17 cellular contexts compared by ENCODE assay signal in the genomic region with DNA sequence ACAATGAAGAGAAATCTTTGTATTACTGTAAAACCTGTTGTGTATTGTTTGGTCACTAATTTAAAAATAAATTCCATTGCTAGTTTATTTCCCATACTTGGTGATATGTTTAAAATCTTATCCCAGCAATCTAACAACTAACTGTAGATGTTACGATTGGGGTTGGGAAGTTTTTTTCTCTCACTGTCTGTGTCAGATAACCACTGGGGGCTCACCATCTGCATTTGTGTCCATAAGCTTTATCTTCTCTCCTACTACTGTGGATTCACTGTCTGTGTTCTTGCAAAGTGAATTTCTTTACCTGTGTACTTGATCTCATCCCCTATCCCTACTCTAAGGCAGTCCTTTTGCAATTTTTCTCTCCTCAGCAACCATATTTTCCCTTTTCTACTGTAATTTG.
DNase-seq lines count a peak whose midpoint lies in the region; TF ChIP-seq lines count a peak whose summit lies in the region.
"Had no signal": no experiment of that assay in that cellular context is flagged by ENCODE, and none has a peak within 500 bp of the region (broad histone marks: within the 10 kb centered on the region; RNA-seq: fewer than 3 reads in every experiment).

No MANE protein-coding gene starts in this region.

- no peaks in the 10 kb centered on the region for H4K20me1 ChIP-seq in OCI-LY7 (ENCODE audit: insufficient read depth, low read length)

- DNase-seq in activated naive CD8-positive, alpha-beta T cell treated with anti-CD3 and anti-CD28 coated beads for 36 hours, result no peak
- DNase-seq in OCI-LY7 (ENCODE audit: low spot score) (no peak), endodermal cell (no peak), osteocyte (ENCODE audit: extremely low spot score, unreplicated experiment) (no peak), NCI-H1694 (lab: John Stamatoyannopoulos, UW) (no peak), NCI-H345 (lab: John Stamatoyannopoulos, UW) (no peak)
- DNase-seq: AML-193; CD8-positive, alpha-beta memory T cell; DMS 273 treated with DMSO at 0.1 percent for 48 hours; HCEC 1CT; Kasumi-1; NCI-H1930; NCI-H2171; NCI-H510A; NCI-H82; SHP77 treated with DMSO at 0.1 percent for 48 hours had no signal

- peaks cover 10% of the 10 kb centered on the region for H3K36me3 Mint-ChIP-seq in activated naive CD8-positive, alpha-beta T cell
- peaks cover 28% of the 10 kb centered on the region for H3K36me3 Mint-ChIP-seq in activated naive CD8-positive, alpha-beta T cell treated with anti-CD3 and anti-CD28 coated beads for 36 hours
- H3K36me3 Mint-ChIP-seq in endodermal cell (ENCODE audit: low read depth) (peaks cover 6% of the 10 kb centered on the region), osteocyte (ENCODE audit: unreplicated experiment) (no peaks in the 10 kb centered on the region)

- peak overlapping the region; percentile 64 for H3K27ac Mint-ChIP-seq in activated naive CD8-positive, alpha-beta T cell
- no peak overlapping the region for H3K27ac Mint-ChIP-seq in activated naive CD8-positive, alpha-beta T cell treated with anti-CD3 and anti-CD28 coated beads for 36 hours
- H3K27ac Mint-ChIP-seq in endodermal cell (no peak overlapping the region), osteocyte (ENCODE audit: unreplicated experiment) (no peak overlapping the region)

- peaks cover 73% of the 10 kb centered on the region for H3K4me1 Mint-ChIP-seq in activated naive CD8-positive, alpha-beta T cell (ENCODE audit: low read depth)
- H3K4me1 Mint-ChIP-seq in activated naive CD8-positive, alpha-beta T cell treated with anti-CD3 and anti-CD28 coated beads for 36 hours, result peaks cover 52% of the 10 kb centered on the region
- H3K4me1 Mint-ChIP-seq in endodermal cell, result peaks cover 26% of the 10 kb centered on the region
- peaks cover 4% of the 10 kb centered on the region for H3K4me1 Mint-ChIP-seq in osteocyte (ENCODE audit: unreplicated experiment)

- H3K36me3 ChIP-seq in OCI-LY7 (ENCODE audit: insufficient read depth, low read length) (peaks cover 71% of the 10 kb centered on the region), endodermal cell (ENCODE audit: control insufficient read depth, insufficient read depth, low read length) (no peaks in the 10 kb centered on the region)

- POLR2A ChIA-PET in OCI-LY7 (lab: Charles Lee), result interaction anchor here (0.6 to 1.7 kb wide), 5 partner anchors 10 to 84 kb away, joined by 3 to 5 read pairs (median 3); no protein-coding TSS in a partner anchor

- H2AFZ ChIP-seq in OCI-LY7 (ENCODE audit: low read length), result no peak overlapping the region

- H3K9ac ChIP-seq in endodermal cell (ENCODE audit: extremely low read depth, low read length, poor library complexity, severe bottlenecking), result no peak overlapping the region

- peaks cover 11% of the 10 kb centered on the region; the same call in 1 of the 2 replicates for H3K9me3 ChIP-seq in OCI-LY7 (ENCODE audit: low read length)
- H3K9me3 ChIP-seq in endodermal cell (ENCODE audit: control insufficient read depth, low read length), result no peaks in the 10 kb centered on the region

- CTCF ChIA-PET in OCI-LY7 (lab: Charles Lee; ENCODE audit: unreplicated experiment), result no interaction called here

- H3K9me2 ChIP-seq in OCI-LY7 (ENCODE audit: insufficient read depth, low read length), result no peaks in the 10 kb centered on the region

- H3K27ac ChIP-seq in OCI-LY7 (ENCODE audit: low read depth, low read length, poor library complexity, severe bottlenecking), result no peak overlapping the region
- no peak overlapping the region for H3K27ac ChIP-seq in endodermal cell (ENCODE audit: low read depth, low read length)

- WGBS in endodermal cell (ENCODE audit: insufficient coverage in 1 of 2, insufficient read length in 1 of 2), 2 experiments, result 100% methylated on average over 1 of the region's 1 CpG

- H3K4me2 ChIP-seq in OCI-LY7 (ENCODE audit: low read length), result no peak overlapping the region

- intact Hi-C loops in OCI-LY7 (cut with micrococcal nuclease; ENCODE audit: unreplicated experiment), result no loop called here

- TF ChIP-seq CTCF in OCI-LY7 (conservative IDR thresholded peaks at IDR 0.05; ENCODE audit: low read length) (peak; percentile 33; the same call in 1 of the 2 replicates), endodermal cell (conservative IDR thresholded peaks at IDR 0.05) (peak; percentile 30), osteocyte (IDR thresholded peaks at IDR 0.05) (no peak)

- peaks cover 5% of the 10 kb centered on the region for H3K9me3 Mint-ChIP-seq in activated naive CD8-positive, alpha-beta T cell (ENCODE audit: low read depth)
- peaks cover 10% of the 10 kb centered on the region for H3K9me3 Mint-ChIP-seq in activated naive CD8-positive, alpha-beta T cell treated with anti-CD3 and anti-CD28 coated beads for 36 hours
- H3K9me3 Mint-ChIP-seq in endodermal cell, result peaks cover 4% of the 10 kb centered on the region
- no peaks in the 10 kb centered on the region for H3K9me3 Mint-ChIP-seq in osteocyte (ENCODE audit: unreplicated experiment)
- H3K9me3 Mint-ChIP-seq: CD8-positive, alpha-beta memory T cell had no signal

- no peaks in the 10 kb centered on the region for H3K27me3 Mint-ChIP-seq in activated naive CD8-positive, alpha-beta T cell
- H3K27me3 Mint-ChIP-seq in activated naive CD8-positive, alpha-beta T cell treated with anti-CD3 and anti-CD28 coated beads for 36 hours, result no peaks in the 10 kb centered on the region
- H3K27me3 Mint-ChIP-seq in endodermal cell (ENCODE audit: insufficient read depth), result peaks cover 27% of the 10 kb centered on the region
- H3K27me3 Mint-ChIP-seq in osteocyte (ENCODE audit: unreplicated experiment), result no peaks in the 10 kb centered on the region
- H3K27me3 Mint-ChIP-seq: CD8-positive, alpha-beta memory T cell had no signal

- peak overlapping the region; percentile 18 for H3K4me3 Mint-ChIP-seq in activated naive CD8-positive, alpha-beta T cell
- no peak overlapping the region for H3K4me3 Mint-ChIP-seq in activated naive CD8-positive, alpha-beta T cell treated with anti-CD3 and anti-CD28 coated beads for 36 hours
- H3K4me3 Mint-ChIP-seq in endodermal cell (no peak overlapping the region), osteocyte (ENCODE audit: unreplicated experiment) (no peak overlapping the region)

- peaks cover 100% of the 10 kb centered on the region for H3K79me2 ChIP-seq in OCI-LY7 (ENCODE audit: insufficient read depth, low read depth, low read length)

- peaks cover 26% of the 10 kb centered on the region for H3K27me3 ChIP-seq in endodermal cell (ENCODE audit: control insufficient read depth, insufficient read depth, low read length, poor library complexity, severe bottlenecking)

- no TSS peak for BruUV-seq in OCI-LY7 (replicated peaks; lab: Mats Ljungman, UMichigan)

- H3K4me3 ChIP-seq in OCI-LY7 (ENCODE audit: low read depth, low read length, poor library complexity, severe bottlenecking) (no peak overlapping the region), endodermal cell (ENCODE audit: low read length) (no peak overlapping the region)

- H3K4me1 ChIP-seq in OCI-LY7 (ENCODE audit: insufficient read depth, low read length, poor library complexity, severe bottlenecking) (peaks cover 24% of the 10 kb centered on the region), endodermal cell (ENCODE audit: control insufficient read depth, insufficient read depth, low read length) (no peaks in the 10 kb centered on the region)
